ENCODE assay signal across 1 cellular context in the genomic region with DNA sequence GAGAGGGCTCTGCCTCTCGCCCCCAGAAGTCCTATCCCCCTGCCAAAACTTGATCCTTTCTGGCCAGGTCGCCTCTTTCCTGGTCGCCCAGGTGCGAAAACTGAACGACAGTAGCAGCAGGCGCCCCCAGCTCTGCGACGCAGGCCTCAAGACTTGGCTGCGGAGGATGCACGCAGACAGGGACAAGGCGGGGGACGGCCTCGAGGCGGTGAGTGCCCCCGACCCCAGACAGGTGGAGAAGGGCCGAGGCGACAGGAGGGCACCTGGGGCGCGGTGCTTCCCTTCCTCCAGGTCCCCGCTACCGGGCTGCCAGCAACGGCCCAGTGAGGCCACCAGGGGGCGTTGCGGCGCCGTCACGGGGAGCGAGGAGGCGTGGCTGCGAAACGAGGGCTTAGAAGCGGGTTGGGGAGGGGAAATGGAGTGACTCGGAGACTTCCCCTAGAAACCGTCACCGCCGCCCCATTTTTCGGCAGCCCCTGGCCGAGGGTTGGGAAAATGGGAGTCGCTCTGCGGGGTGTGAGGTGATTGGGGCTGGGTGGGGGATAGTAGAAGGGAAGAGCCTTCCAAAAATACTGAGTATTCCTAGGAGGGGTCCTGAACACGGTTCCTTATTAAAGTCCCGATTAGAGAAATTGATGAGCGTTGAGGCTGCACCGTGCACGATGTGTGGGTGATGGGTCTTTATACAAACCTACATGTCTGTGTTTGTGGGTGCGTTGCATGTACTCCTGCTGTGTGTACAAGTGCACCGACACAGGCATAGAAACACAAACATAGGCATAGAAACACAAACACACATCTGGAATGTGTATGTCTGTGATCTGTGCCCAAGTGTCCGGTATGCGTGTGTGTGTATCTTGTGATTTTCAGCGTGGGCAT.
A peak's percentile ranks its signal among the peaks of the same experiment; 100 is the strongest.
TF ChIP-seq lines count a peak whose summit lies in the region.

No MANE protein-coding gene starts in this region.

TF ChIP-seq in HepG2, 621 proteins besides CTCF, POLR2A, EP300 and RAD21 (continued from another document and continues in another):
- TF ChIP-seq, protein P1, sequence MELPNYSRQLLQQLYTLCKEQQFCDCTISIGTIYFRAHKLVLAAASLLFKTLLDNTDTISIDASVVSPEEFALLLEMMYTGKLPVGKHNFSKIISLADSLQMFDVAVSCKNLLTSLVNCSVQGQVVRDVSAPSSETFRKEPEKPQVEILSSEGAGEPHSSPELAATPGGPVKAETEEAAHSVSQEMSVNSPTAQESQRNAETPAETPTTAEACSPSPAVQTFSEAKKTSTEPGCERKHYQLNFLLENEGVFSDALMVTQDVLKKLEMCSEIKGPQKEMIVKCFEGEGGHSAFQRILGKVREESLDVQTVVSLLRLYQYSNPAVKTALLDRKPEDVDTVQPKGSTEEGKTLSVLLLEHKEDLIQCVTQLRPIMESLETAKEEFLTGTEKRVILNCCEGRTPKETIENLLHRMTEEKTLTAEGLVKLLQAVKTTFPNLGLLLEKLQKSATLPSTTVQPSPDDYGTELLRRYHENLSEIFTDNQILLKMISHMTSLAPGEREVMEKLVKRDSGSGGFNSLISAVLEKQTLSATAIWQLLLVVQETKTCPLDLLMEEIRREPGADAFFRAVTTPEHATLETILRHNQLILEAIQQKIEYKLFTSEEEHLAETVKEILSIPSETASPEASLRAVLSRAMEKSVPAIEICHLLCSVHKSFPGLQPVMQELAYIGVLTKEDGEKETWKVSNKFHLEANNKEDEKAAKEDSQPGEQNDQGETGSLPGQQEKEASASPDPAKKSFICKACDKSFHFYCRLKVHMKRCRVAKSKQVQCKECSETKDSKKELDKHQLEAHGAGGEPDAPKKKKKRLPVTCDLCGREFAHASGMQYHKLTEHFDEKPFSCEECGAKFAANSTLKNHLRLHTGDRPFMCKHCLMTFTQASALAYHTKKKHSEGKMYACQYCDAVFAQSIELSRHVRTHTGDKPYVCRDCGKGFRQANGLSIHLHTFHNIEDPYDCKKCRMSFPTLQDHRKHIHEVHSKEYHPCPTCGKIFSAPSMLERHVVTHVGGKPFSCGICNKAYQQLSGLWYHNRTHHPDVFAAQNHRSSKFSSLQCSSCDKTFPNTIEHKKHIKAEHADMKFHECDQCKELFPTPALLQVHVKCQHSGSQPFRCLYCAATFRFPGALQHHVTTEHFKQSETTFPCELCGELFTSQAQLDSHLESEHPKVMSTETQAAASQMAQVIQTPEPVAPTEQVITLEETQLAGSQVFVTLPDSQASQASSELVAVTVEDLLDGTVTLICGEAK (IDR thresholded peaks at IDR 0.05) = no peak
- TF ChIP-seq, protein P1 (CRISPR knock-in tag; IDR thresholded peaks at IDR 0.05) = 0 out of 2 replicates have a peak, but pooled peaks have one; percentile 8
- TF ChIP-seq, protein P2, sequence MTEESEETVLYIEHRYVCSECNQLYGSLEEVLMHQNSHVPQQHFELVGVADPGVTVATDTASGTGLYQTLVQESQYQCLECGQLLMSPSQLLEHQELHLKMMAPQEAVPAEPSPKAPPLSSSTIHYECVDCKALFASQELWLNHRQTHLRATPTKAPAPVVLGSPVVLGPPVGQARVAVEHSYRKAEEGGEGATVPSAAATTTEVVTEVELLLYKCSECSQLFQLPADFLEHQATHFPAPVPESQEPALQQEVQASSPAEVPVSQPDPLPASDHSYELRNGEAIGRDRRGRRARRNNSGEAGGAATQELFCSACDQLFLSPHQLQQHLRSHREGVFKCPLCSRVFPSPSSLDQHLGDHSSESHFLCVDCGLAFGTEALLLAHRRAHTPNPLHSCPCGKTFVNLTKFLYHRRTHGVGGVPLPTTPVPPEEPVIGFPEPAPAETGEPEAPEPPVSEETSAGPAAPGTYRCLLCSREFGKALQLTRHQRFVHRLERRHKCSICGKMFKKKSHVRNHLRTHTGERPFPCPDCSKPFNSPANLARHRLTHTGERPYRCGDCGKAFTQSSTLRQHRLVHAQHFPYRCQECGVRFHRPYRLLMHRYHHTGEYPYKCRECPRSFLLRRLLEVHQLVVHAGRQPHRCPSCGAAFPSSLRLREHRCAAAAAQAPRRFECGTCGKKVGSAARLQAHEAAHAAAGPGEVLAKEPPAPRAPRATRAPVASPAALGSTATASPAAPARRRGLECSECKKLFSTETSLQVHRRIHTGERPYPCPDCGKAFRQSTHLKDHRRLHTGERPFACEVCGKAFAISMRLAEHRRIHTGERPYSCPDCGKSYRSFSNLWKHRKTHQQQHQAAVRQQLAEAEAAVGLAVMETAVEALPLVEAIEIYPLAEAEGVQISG (CRISPR knock-in tag; IDR thresholded peaks at IDR 0.05) = peak; percentile 69
- TF ChIP-seq BORCS8-MEF2B (CRISPR knock-in tag; IDR thresholded peaks at IDR 0.05) (peak; percentile 88), CBX5 (CRISPR knock-in tag; IDR thresholded peaks at IDR 0.05; ENCODE audit: borderline replicate concordance) (peak; percentile 75; the same call in 1 of the 2 replicates), ZNF891 (CRISPR knock-in tag; IDR thresholded peaks at IDR 0.05) (no peak), ZBTB1 (CRISPR knock-in tag; IDR thresholded peaks at IDR 0.05; ENCODE audit: borderline replicate concordance) (no peak), ZNF382 (CRISPR knock-in tag; IDR thresholded peaks at IDR 0.05; ENCODE audit: borderline replicate concordance) (no peak), ZNF556 (CRISPR knock-in tag; IDR thresholded peaks at IDR 0.05; ENCODE audit: borderline replicate concordance) (peak; percentile 98), ZNF567 (CRISPR knock-in tag; IDR thresholded peaks at IDR 0.05; ENCODE audit: borderline replicate concordance) (no peak), NFKBIZ (CRISPR knock-in tag; IDR thresholded peaks at IDR 0.05) (peak; percentile 42; the same call in 1 of the 2 replicates), PCBP1 (IDR thresholded peaks at IDR 0.05; ENCODE audit: borderline replicate concordance, low read depth, low read length) (0 out of 2 replicates have a peak, but pooled peaks have one; percentile 65), MXI1 (IDR thresholded peaks at IDR 0.05; ENCODE audit: borderline replicate concordance, low read depth, low read length) (peak; percentile 62; the same call in 1 of the 3 replicates), SAP130 (CRISPR knock-in tag; IDR thresholded peaks at IDR 0.05; ENCODE audit: low read depth) (peak; percentile 73; the same call in 1 of the 2 replicates), SPEN (CRISPR knock-in tag; IDR thresholded peaks at IDR 0.05; ENCODE audit: low read depth) (peak; percentile 92), TCF7L2 (IDR thresholded peaks at IDR 0.05; ENCODE audit: low read depth, low read length) (no peak)
- TF ChIP-seq, protein P3, sequence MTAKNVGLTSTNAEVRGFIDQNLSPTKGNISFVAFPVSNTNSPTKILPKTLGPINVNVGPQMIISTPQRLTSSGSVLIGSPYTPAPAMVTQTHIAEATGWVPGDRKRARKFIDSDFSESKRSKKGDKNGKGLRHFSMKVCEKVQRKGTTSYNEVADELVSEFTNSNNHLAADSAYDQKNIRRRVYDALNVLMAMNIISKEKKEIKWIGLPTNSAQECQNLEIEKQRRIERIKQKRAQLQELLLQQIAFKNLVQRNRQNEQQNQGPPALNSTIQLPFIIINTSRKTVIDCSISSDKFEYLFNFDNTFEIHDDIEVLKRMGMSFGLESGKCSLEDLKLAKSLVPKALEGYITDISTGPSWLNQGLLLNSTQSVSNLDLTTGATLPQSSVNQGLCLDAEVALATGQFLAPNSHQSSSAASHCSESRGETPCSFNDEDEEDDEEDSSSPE (CRISPR knock-in tag; IDR thresholded peaks at IDR 0.05) = 0 out of 2 replicates have a peak, but pooled peaks have one; percentile 39
- TF ChIP-seq, protein P4, sequence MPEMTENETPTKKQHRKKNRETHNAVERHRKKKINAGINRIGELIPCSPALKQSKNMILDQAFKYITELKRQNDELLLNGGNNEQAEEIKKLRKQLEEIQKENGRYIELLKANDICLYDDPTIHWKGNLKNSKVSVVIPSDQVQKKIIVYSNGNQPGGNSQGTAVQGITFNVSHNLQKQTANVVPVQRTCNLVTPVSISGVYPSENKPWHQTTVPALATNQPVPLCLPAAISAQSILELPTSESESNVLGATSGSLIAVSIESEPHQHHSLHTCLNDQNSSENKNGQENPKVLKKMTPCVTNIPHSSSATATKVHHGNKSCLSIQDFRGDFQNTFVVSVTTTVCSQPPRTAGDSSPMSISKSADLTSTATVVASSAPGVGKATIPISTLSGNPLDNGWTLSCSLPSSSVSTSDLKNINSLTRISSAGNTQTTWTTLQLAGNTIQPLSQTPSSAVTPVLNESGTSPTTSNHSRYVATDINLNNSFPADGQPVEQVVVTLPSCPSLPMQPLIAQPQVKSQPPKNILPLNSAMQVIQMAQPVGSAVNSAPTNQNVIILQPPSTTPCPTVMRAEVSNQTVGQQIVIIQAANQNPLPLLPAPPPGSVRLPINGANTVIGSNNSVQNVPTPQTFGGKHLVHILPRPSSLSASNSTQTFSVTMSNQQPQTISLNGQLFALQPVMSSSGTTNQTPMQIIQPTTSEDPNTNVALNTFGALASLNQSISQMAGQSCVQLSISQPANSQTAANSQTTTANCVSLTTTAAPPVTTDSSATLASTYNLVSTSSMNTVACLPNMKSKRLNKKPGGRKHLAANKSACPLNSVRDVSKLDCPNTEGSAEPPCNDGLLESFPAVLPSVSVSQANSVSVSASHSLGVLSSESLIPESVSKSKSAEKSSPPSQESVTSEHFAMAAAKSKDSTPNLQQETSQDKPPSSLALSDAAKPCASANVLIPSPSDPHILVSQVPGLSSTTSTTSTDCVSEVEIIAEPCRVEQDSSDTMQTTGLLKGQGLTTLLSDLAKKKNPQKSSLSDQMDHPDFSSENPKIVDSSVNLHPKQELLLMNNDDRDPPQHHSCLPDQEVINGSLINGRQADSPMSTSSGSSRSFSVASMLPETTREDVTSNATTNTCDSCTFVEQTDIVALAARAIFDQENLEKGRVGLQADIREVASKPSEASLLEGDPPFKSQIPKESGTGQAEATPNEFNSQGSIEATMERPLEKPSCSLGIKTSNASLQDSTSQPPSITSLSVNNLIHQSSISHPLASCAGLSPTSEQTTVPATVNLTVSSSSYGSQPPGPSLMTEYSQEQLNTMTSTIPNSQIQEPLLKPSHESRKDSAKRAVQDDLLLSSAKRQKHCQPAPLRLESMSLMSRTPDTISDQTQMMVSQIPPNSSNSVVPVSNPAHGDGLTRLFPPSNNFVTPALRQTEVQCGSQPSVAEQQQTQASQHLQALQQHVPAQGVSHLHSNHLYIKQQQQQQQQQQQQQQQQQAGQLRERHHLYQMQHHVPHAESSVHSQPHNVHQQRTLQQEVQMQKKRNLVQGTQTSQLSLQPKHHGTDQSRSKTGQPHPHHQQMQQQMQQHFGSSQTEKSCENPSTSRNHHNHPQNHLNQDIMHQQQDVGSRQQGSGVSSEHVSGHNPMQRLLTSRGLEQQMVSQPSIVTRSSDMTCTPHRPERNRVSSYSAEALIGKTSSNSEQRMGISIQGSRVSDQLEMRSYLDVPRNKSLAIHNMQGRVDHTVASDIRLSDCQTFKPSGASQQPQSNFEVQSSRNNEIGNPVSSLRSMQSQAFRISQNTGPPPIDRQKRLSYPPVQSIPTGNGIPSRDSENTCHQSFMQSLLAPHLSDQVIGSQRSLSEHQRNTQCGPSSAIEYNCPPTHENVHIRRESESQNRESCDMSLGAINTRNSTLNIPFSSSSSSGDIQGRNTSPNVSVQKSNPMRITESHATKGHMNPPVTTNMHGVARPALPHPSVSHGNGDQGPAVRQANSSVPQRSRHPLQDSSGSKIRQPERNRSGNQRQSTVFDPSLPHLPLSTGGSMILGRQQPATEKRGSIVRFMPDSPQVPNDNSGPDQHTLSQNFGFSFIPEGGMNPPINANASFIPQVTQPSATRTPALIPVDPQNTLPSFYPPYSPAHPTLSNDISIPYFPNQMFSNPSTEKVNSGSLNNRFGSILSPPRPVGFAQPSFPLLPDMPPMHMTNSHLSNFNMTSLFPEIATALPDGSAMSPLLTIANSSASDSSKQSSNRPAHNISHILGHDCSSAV (CRISPR knock-in tag; IDR thresholded peaks at IDR 0.05; ENCODE audit: borderline replicate concordance) = peak; percentile 62; the same call in 1 of the 2 replicates
- TF ChIP-seq, protein P5, sequence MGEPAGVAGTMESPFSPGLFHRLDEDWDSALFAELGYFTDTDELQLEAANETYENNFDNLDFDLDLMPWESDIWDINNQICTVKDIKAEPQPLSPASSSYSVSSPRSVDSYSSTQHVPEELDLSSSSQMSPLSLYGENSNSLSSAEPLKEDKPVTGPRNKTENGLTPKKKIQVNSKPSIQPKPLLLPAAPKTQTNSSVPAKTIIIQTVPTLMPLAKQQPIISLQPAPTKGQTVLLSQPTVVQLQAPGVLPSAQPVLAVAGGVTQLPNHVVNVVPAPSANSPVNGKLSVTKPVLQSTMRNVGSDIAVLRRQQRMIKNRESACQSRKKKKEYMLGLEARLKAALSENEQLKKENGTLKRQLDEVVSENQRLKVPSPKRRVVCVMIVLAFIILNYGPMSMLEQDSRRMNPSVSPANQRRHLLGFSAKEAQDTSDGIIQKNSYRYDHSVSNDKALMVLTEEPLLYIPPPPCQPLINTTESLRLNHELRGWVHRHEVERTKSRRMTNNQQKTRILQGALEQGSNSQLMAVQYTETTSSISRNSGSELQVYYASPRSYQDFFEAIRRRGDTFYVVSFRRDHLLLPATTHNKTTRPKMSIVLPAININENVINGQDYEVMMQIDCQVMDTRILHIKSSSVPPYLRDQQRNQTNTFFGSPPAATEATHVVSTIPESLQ (CRISPR knock-in tag; conservative IDR thresholded peaks at IDR 0.05) = peak; percentile 90; the same call in 1 of the 2 replicates
- TF ChIP-seq, protein P6, sequence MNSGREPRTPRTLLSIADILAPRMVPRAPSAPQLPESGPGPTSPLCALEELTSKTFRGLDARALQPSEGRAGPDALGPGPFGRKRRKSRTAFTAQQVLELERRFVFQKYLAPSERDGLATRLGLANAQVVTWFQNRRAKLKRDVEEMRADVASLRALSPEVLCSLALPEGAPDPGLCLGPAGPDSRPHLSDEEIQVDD (CRISPR knock-in tag; IDR thresholded peaks at IDR 0.05; ENCODE audit: borderline replicate concordance) = peak; percentile 73; the same call in 1 of the 2 replicates
